Comparison of ENCODE assay signal across 1 cellular context in genomic region chr15:63041402-63041977, GRCh38.
TF ChIP-seq lines count a peak whose summit lies in the region.

No MANE protein-coding gene starts in this region.

TF ChIP-seq in HepG2, 621 proteins besides CTCF, POLR2A, EP300 and RAD21:
- no peak for TF ChIP-seq SP1 (IDR thresholded peaks at IDR 0.05)
- no peak for TF ChIP-seq SP1 (CRISPR knock-in tag; IDR thresholded peaks at IDR 0.05)
- no peak for TF ChIP-seq ZBTB14 (CRISPR knock-in tag; IDR thresholded peaks at IDR 0.05)
- no peak for TF ChIP-seq ZBTB44 (CRISPR knock-in tag; IDR thresholded peaks at IDR 0.05)
- no peak for TF ChIP-seq GMEB2 (CRISPR knock-in tag; IDR thresholded peaks at IDR 0.05; ENCODE audit: low read depth)
- TF ChIP-seq ZNF124 (CRISPR knock-in tag; IDR thresholded peaks at IDR 0.05) = no peak
- TF ChIP-seq XBP1 (CRISPR knock-in tag; IDR thresholded peaks at IDR 0.05) = no peak
- TF ChIP-seq SP2 (CRISPR knock-in tag; IDR thresholded peaks at IDR 0.05) = no peak
